8 cellular contexts compared by ENCODE assay signal in the genomic region with DNA sequence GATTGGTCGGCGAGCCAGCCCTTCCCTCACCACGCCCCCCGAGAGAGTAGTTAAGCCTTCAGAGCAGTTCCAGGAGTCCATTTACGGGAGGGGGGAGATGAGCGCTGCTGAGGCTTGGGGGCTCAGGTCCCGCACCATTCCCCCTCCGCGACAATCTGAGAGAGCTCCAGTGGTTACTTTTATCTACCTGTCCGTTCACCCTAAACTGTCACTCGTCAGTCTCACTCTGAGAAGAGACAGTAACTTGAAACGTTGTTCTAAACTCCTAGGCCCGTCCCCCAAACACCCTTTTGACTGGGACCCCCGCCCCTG. TPM values are rescaled to one million over a fixed set of nuclear protein-coding genes. Genes with fewer than 3 reads are reported as not detected.
DNase-seq lines count a peak whose midpoint lies in the region; ATAC-seq and TF ChIP-seq lines count a peak whose summit lies in the region.

No MANE protein-coding gene starts in this region.

- no peaks in the 10 kb centered on the region for H3K9me3 Mint-ChIP-seq in WTC11

- H3K27ac Mint-ChIP-seq in WTC11 = peak overlapping the region; percentile 96

- H3K27me3 Mint-ChIP-seq in WTC11 (ENCODE audit: low read depth) = peaks cover 81% of the 10 kb centered on the region

- H3K9me3 ChIP-seq in HUES48 (ENCODE audit: control insufficient read depth, insufficient read depth, low read length) (no peaks in the 10 kb centered on the region), fibroblast of lung (ENCODE audit: control insufficient read depth, insufficient read depth, low read depth, low read length) (no peaks in the 10 kb centered on the region), osteoblast (ENCODE audit: low read depth, low read length) (no peaks in the 10 kb centered on the region)

- DNase-seq in NCI-H1092 (lab: John Stamatoyannopoulos, UW) (peak; percentile 36), NCI-H1092 treated with DMSO at 0.1 percent for 48 hours (lab: John Stamatoyannopoulos, UW) (no peak), WTC11 (ENCODE audit: low spot score) (peak; percentile 94), fibroblast of lung (ENCODE audit: low read depth in 2 of 2) (no peak), osteoblast (ENCODE audit: insufficient read length, low spot score, missing footprints) (peak; percentile 93), occipital lobe (lab: John Stamatoyannopoulos, UW) (no peak), T-helper 9 cell (no peak)

- H4K20me1 ChIP-seq in fibroblast of lung (ENCODE audit: control insufficient read depth, extremely low read depth, insufficient read depth, low read length) = no peaks in the 10 kb centered on the region
- H4K20me1 ChIP-seq in osteoblast (ENCODE audit: insufficient read depth, low read length) = peaks cover 5% of the 10 kb centered on the region

- CTCF ChIA-PET in WTC11 (lab: Charles Lee) = interaction anchor here (0.6 to 5.0 kb wide), 10 partner anchors 10 to 748 kb away, joined by 3 to 105 read pairs (median 6); no protein-coding TSS in a partner anchor

- H3K4me3 ChIP-seq in HUES48 (ENCODE audit: low read depth, low read length) (peak overlapping the region; percentile 86), fibroblast of lung (replicated peaks in 1 of 4; ENCODE audit: control extremely low read depth in 1 of 4, insufficient read depth in 1 of 4, low read depth in 3 of 4, low read length in 4 of 4) (peak overlapping the region; percentile 79 to 90 (median 86)), osteoblast (ENCODE audit: insufficient read depth, low read length) (peak overlapping the region; percentile 95)

- peak; percentile 70; the same call in 1 of the 2 replicates for ATAC-seq in WTC11

- H3K4me1 Mint-ChIP-seq in WTC11 = peaks cover 35% of the 10 kb centered on the region

- POLR2A ChIA-PET in WTC11 (lab: Charles Lee) = interaction anchor here (0.5 to 2.6 kb wide), 8 partner anchors 9 to 75 kb away, joined by 3 to 12 read pairs (median 4); no protein-coding TSS in a partner anchor

- no peaks in the 10 kb centered on the region for H3K36me3 ChIP-seq in HUES48 (ENCODE audit: control insufficient read depth, insufficient read depth, low read length)
- H3K36me3 ChIP-seq in fibroblast of lung (ENCODE audit: control insufficient read depth, insufficient read depth, low read length) = no peaks in the 10 kb centered on the region
- peaks cover 8% of the 10 kb centered on the region for H3K36me3 ChIP-seq in osteoblast (ENCODE audit: insufficient read depth, low read length)

- H2AFZ ChIP-seq in fibroblast of lung (ENCODE audit: low read length) (no peak overlapping the region), osteoblast (ENCODE audit: low read length) (no peak overlapping the region)

- peak overlapping the region; percentile 49 for H3K4me2 ChIP-seq in fibroblast of lung (ENCODE audit: extremely low read depth, insufficient read depth, low read length)
- H3K4me2 ChIP-seq in osteoblast (ENCODE audit: insufficient read depth, low read length) = peak overlapping the region; percentile 100

- peaks cover 15% of the 10 kb centered on the region for H3K27me3 ChIP-seq in HUES48 (ENCODE audit: control insufficient read depth, insufficient read depth, low read length)
- no peaks in the 10 kb centered on the region for H3K27me3 ChIP-seq in fibroblast of lung (ENCODE audit: control insufficient read depth, insufficient read depth, low read length)
- H3K27me3 ChIP-seq in osteoblast (ENCODE audit: insufficient read depth, low read length) = no peaks in the 10 kb centered on the region

- H3K4me1 ChIP-seq in HUES48 (ENCODE audit: control insufficient read depth, insufficient read depth, low read length) (peaks cover 4% of the 10 kb centered on the region; the same call in 1 of the 2 replicates), fibroblast of lung (ENCODE audit: control insufficient read depth, extremely low read depth, insufficient read depth, low read length) (peaks cover 8% of the 10 kb centered on the region), osteoblast (ENCODE audit: insufficient read depth, low read length) (peaks cover 21% of the 10 kb centered on the region)

- TF ChIP-seq CTCF in WTC11 (IDR thresholded peaks at IDR 0.05) = no peak
- no peak for TF ChIP-seq CTCF in fibroblast of lung (conservative IDR thresholded peaks at IDR 0.05 in 1 of 2, IDR thresholded peaks at IDR 0.05 in 1 of 2; ENCODE audit: low read depth in 1 of 2, low read length in 2 of 2)
- TF ChIP-seq CTCF in osteoblast (IDR thresholded peaks at IDR 0.05; ENCODE audit: extremely low read depth, low read depth, low read length) = no peak

- no peaks in the 10 kb centered on the region for H3K36me3 Mint-ChIP-seq in WTC11

- peak overlapping the region; percentile 92 for H3K27ac ChIP-seq in HUES48 (ENCODE audit: low read depth, low read length)
- peak overlapping the region; percentile 95 for H3K27ac ChIP-seq in fibroblast of lung (ENCODE audit: insufficient read depth, low read length)
- H3K27ac ChIP-seq in osteoblast (ENCODE audit: low read depth, low read length) = peak overlapping the region; percentile 97

- peak overlapping the region; percentile 87 for H3K4me3 Mint-ChIP-seq in WTC11

- no peak overlapping the region for H3K9ac ChIP-seq in HUES48 (ENCODE audit: low read depth, low read length)
- peak overlapping the region; percentile 93 for H3K9ac ChIP-seq in fibroblast of lung (ENCODE audit: insufficient read depth, low read length)

- H3K79me2 ChIP-seq in fibroblast of lung (ENCODE audit: control insufficient read depth, insufficient read depth, low read length) (peaks cover 43% of the 10 kb centered on the region), osteoblast (ENCODE audit: insufficient read depth, low read length) (peaks cover 47% of the 10 kb centered on the region)

TF ChIP-seq in WTC11, 78 proteins besides CTCF, POLR2A, EP300 and RAD21:
- TF ChIP-seq NFYB (CRISPR knock-in tag; conservative IDR thresholded peaks at IDR 0.05; ENCODE audit: low read depth) = peak; percentile 59; the same call in 1 of the 2 replicates
- TF ChIP-seq, protein P1, sequence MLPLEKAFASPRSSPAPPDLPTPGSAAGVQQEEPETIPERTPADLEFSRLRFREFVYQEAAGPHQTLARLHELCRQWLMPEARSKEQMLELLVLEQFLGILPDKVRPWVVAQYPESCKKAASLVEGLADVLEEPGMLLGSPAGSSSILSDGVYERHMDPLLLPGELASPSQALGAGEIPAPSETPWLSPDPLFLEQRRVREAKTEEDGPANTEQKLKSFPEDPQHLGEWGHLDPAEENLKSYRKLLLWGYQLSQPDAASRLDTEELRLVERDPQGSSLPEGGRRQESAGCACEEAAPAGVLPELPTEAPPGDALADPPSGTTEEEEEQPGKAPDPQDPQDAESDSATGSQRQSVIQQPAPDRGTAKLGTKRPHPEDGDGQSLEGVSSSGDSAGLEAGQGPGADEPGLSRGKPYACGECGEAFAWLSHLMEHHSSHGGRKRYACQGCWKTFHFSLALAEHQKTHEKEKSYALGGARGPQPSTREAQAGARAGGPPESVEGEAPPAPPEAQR (CRISPR knock-in tag; IDR thresholded peaks at IDR 0.05) = no peak
- 0 out of 2 replicates have a peak, but pooled peaks have one; percentile 11 for TF ChIP-seq SP1 (CRISPR knock-in tag; conservative IDR thresholded peaks at IDR 0.05)

RNA-seq across cellular contexts. Expression of a gene that starts 2.0 kb away (rescaled TPM):
- total RNA-seq in WTC11 (2021) (2.3 to 7.2 TPM (median 5.4 TPM) in 3 replicates), fibroblast of lung (9.5 and 24.9 TPM in 2 replicates), osteoblast (3.3 and 3.8 TPM in 2 replicates), occipital lobe (2.2 TPM)
- 2.8 and 48.6 TPM in 2 replicates for polyA plus RNA-seq in fibroblast of lung
- polyA plus RNA-seq in fibroblast of lung (2012) = 4.6 and 43.1 TPM in 2 replicates
- polyA minus RNA-seq in fibroblast of lung (ENCODE audit: low replicate concordance) = 20.3 and 218 TPM in 2 replicates

RNA-seq across cellular contexts. Expression of a gene that starts 27.1 kb away (rescaled TPM):
- total RNA-seq in WTC11 (2021) (25.1 to 27.8 TPM (median 27.4 TPM) in 3 replicates), fibroblast of lung (5.1 and 7.9 TPM in 2 replicates), osteoblast (6.2 TPM in 2 replicates), occipital lobe (56.8 TPM)
- polyA plus RNA-seq in fibroblast of lung = 8.9 and 11.7 TPM in 2 replicates
- polyA plus RNA-seq in fibroblast of lung (2012) = 19.8 and 23.8 TPM in 2 replicates
- 15.0 and 45.2 TPM in 2 replicates for polyA minus RNA-seq in fibroblast of lung (ENCODE audit: low replicate concordance)

RNA-seq across cellular contexts. Expression of a gene that starts 28.5 kb away (rescaled TPM):
- total RNA-seq in WTC11 (2021) (10.3 to 15.1 TPM (median 14.2 TPM) in 3 replicates), fibroblast of lung (1.8 and 2.8 TPM in 2 replicates), osteoblast (0.29 and 0.36 TPM in 2 replicates), occipital lobe (0.47 TPM)
- polyA plus RNA-seq in fibroblast of lung = 2.3 and 2.6 TPM in 2 replicates
- polyA plus RNA-seq in fibroblast of lung (2012) = 3.1 and 3.2 TPM in 2 replicates
- polyA minus RNA-seq in fibroblast of lung (ENCODE audit: low replicate concordance) = not detected in 2 replicates

RNA-seq across cellular contexts. Expression of a gene that starts 37.5 kb away (rescaled TPM):
- total RNA-seq in WTC11 (2021) (143 to 146 TPM (median 144 TPM) in 3 replicates), fibroblast of lung (33.1 and 40.3 TPM in 2 replicates), osteoblast (50.1 and 71.3 TPM in 2 replicates), occipital lobe (8.4 TPM)
- polyA plus RNA-seq in fibroblast of lung = 62.3 and 67.9 TPM in 2 replicates
- polyA plus RNA-seq in fibroblast of lung (2012) = 74.5 and 87.1 TPM in 2 replicates
- 70.0 and 82.2 TPM in 2 replicates for polyA minus RNA-seq in fibroblast of lung (ENCODE audit: low replicate concordance)

RNA-seq across cellular contexts. Expression of a gene that starts 46.1 kb away (rescaled TPM):
- 43.7 to 60.6 TPM (median 60.1 TPM) in 3 replicates for total RNA-seq in WTC11 (2021)
- 81.1 and 81.4 TPM in 2 replicates for total RNA-seq in fibroblast of lung
- polyA plus RNA-seq in fibroblast of lung = 49.3 and 69.6 TPM in 2 replicates
- polyA plus RNA-seq in fibroblast of lung (2012) = 104 and 125 TPM in 2 replicates
- polyA minus RNA-seq in fibroblast of lung (ENCODE audit: low replicate concordance) = 181 and 256 TPM in 2 replicates
- 88.4 and 96.3 TPM in 2 replicates for total RNA-seq in osteoblast
- 51.2 TPM for total RNA-seq in occipital lobe

Comparison
In these comparisons a context has a peak if more than half of its experiments do, and no peak if none do; other contexts are left out.
1. DNase-seq: peak in NCI-H1092 (single experiment), WTC11 (single experiment) and osteoblast (single experiment); none in NCI-H1092 treated with DMSO at 0.1 percent for 48 hours (single experiment), fibroblast of lung (0 of 2), occipital lobe (single experiment) and T-helper 9 cell (single experiment).
2. Peak in every context shown above with its lines, with median percentiles within 50 percentile points of each other: H3K27ac ChIP-seq and H3K4me3 ChIP-seq.